Comparison of ENCODE assay signal across 9 cellular contexts in the genomic region with DNA sequence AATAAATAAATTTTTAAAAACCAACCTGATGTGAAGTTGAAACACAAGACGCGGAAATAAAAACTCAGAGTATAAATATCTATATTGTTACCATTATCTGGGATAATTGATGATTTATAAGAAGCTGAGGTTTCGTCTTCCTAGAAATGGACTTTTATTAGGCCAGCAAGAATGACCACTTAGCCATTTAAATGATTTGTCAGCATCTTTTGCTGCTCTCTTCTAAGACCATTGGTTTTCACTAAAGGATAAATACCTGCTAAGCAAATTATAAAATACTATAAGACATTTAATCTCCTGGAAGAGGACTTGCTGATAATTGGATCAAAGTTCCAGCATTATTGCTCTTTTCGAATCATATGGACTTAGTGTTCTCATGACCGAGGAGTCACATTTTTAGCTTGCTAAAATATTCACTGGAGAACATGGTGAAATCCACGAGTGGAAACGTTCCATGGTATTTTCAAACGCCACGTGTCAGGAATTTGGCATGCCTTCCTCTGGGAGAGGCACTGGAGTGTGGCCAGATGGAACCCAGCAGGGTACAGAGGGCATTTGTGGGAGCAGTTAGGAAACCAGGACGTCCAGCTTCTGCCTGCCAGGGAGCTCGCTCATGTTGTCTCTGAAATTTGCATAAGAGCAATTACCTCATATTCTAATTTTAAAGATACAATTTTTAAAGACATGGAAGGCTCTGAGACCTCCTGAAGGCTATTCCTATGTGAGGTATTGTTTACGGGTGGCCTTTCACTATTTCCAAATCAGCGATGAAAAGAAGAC. TPM values are rescaled to one million over a fixed set of nuclear protein-coding genes. Genes with fewer than 3 reads are reported as not detected.
DNase-seq lines count a peak whose midpoint lies in the region; ATAC-seq and TF ChIP-seq lines count a peak whose summit lies in the region.
"Had no signal": no experiment of that assay in that cellular context is flagged by ENCODE, and none has a peak within 500 bp of the region (broad histone marks: within the 10 kb centered on the region; RNA-seq: fewer than 3 reads in every experiment).

No MANE protein-coding gene starts in this region.

- no peaks in the 10 kb centered on the region for H3K36me3 ChIP-seq in gastrocnemius medialis

- intact Hi-C loops in Right ventricle myocardium superior (cut with DNase I) (loop anchor here (10.0 kb wide), 1 partner anchor 64 kb away; no protein-coding TSS in a partner anchor), gastrocnemius medialis (cut with DNase I; ENCODE audit: low total_unique reads) (no loop called here)

- ATAC-seq in Right ventricle myocardium superior (ENCODE audit: poor library complexity) (peak; percentile 94), gastrocnemius medialis (peak; percentile 58 to 70), HG02885 (IDR thresholded peaks at IDR 0.05; ENCODE audit: poor library complexity, unreplicated experiment) (no peak)

- peak; percentile 47 for DNase-seq in EL
- DNase-seq in RWPE1 (ENCODE audit: low spot score) = no peak
- peak; percentile 79 for DNase-seq in Right ventricle myocardium superior
- DNase-seq in gastrocnemius medialis = peak in 1 of 2 donors; percentile 35
- DNase-seq in GM13977 (ENCODE audit: low spot score) = no peak
- DNase-seq in SW 1271 (lab: John Stamatoyannopoulos, UW) = no peak
- DNase-seq in NCI-H1092 (lab: John Stamatoyannopoulos, UW) = no peak
- DNase-seq: NCI-H1417 treated with DMSO at 0.1 percent for 48 hours had no signal

- no peaks in the 10 kb centered on the region for H3K27me3 ChIP-seq in gastrocnemius medialis

- no peak for TF ChIP-seq POLR2A in gastrocnemius medialis (IDR thresholded peaks at IDR 0.05)

- no peak for TF ChIP-seq CTCF in RWPE1 (conservative IDR thresholded peaks at IDR 0.05; ENCODE audit: low read depth)
- TF ChIP-seq CTCF in gastrocnemius medialis (IDR thresholded peaks at IDR 0.05 in 4 of 5, conservative IDR thresholded peaks at IDR 0.05 in 1 of 5) = no peak
- TF ChIP-seq CTCF in GM13977 (IDR thresholded peaks at IDR 0.05; ENCODE audit: extremely low read depth, insufficient read depth, missing control alignments) = no peak

- H3K27ac ChIP-seq in RWPE1 (peak overlapping the region; percentile 63), gastrocnemius medialis (no peak overlapping the region)

- CTCF ChIA-PET in RWPE1 (lab: Yijun Ruan, JAX) = interaction anchor here (4.2 kb wide), 1 partner anchor 13 kb away, joined by 14 read pairs; no protein-coding TSS in a partner anchor

- H3K4me3 ChIP-seq in gastrocnemius medialis = no peak overlapping the region

- no peaks in the 10 kb centered on the region for H3K9me3 ChIP-seq in gastrocnemius medialis

- POLR2A ChIA-PET in RWPE1 (lab: Yijun Ruan, JAX; ENCODE audit: low non-redundant PET) = no interaction called here

- H3K4me1 ChIP-seq in gastrocnemius medialis = no peaks in the 10 kb centered on the region

- in situ Hi-C loops in gastrocnemius medialis (cut with MboI; ENCODE audit: low sequenced_read_pairs in 4 of 4) = no loop called here
- in situ Hi-C loops in GM13977 (cut with MboI; ENCODE audit: low pct_unique_long_range_greater_than_20kb, low sequenced_read_pairs, unreplicated experiment) = no loop called here

RNA-seq across cellular contexts. Expression of a gene that starts 43.1 kb away (rescaled TPM):
- 13.6 TPM for total RNA-seq in Right ventricle myocardium superior
- total RNA-seq in gastrocnemius medialis = 1 to 10 TPM in 3 of 4 donors, under 1 TPM in 1; 0.20 to 5.8 (median 2.0) TPM

RNA-seq across cellular contexts. Expression of a gene that starts 53.4 kb away (rescaled TPM):
- total RNA-seq in Right ventricle myocardium superior = 315 TPM
- total RNA-seq in gastrocnemius medialis = 100 to 1,000 TPM in 1 of 4 donors, 10 to 100 TPM in 3; 60.9 to 200 (median 83.1) TPM

Comparison
In these comparisons a context has a peak if more than half of its experiments do, and no peak if none do; other contexts are left out.
1. DNase-seq: peak in EL (single experiment) and Right ventricle myocardium superior (single experiment); none in RWPE1 (single experiment), GM13977 (single experiment), SW 1271 (0 of 2) and NCI-H1092 (single experiment).